21 cellular contexts compared by ENCODE assay signal in genomic region chr1:8136766-8137165, GRCh38.
DNase-seq lines count a peak whose midpoint lies in the region; ATAC-seq, FAIRE-seq and TF ChIP-seq lines count a peak whose summit lies in the region.
"Had no signal": no experiment of that assay in that cellular context is flagged by ENCODE, and none has a peak within 500 bp of the region (broad histone marks: within the 10 kb centered on the region; RNA-seq: fewer than 3 reads in every experiment).

No MANE protein-coding gene starts in this region.

- H3K9me3 ChIP-seq in K562 (replicated peaks; ENCODE audit: control insufficient read depth, insufficient read depth, low read depth, low read length) = no peaks in the 10 kb centered on the region
- no peaks in the 10 kb centered on the region for H3K9me3 ChIP-seq in mesenchymal stem cell (ENCODE audit: control insufficient read depth, low read length)
- no peaks in the 10 kb centered on the region for H3K9me3 ChIP-seq in skeletal muscle satellite cell (replicated peaks; ENCODE audit: low read length)
- H3K9me3 ChIP-seq: mucosa of descending colon, upper lobe of left lung had no signal

- peaks cover 6% of the 10 kb centered on the region for H3K36me3 Mint-ChIP-seq in Calu3 (ENCODE audit: insufficient read depth, unreplicated experiment)
- H3K36me3 Mint-ChIP-seq: CD4-positive, CD25-positive, alpha-beta regulatory T cell had no signal

- no peak overlapping the region for H3K9ac ChIP-seq in K562 (ENCODE audit: insufficient read depth in 1 of 2, low read depth in 2 of 2, low read length in 2 of 2)
- H3K9ac ChIP-seq in mesenchymal stem cell (ENCODE audit: low read length) = peak overlapping the region; percentile 74
- peak overlapping the region; percentile 77 for H3K9ac ChIP-seq in skeletal muscle satellite cell (ENCODE audit: low read depth, low read length)

- H3K4me2 ChIP-seq in K562 (ENCODE audit: insufficient read depth, low read length) (no peak overlapping the region), mesenchymal stem cell (ENCODE audit: low read length, poor library complexity, severe bottlenecking) (no peak overlapping the region), skeletal muscle satellite cell (ENCODE audit: low read length) (no peak overlapping the region)

- no peak for FAIRE-seq in K562 (lab: Jason Lieb, UNC)
- FAIRE-seq: bronchial epithelial cell, H54 had no signal

- H3K36me3 ChIP-seq in K562 (ENCODE audit: control insufficient read depth, insufficient read depth, low read length) (no peaks in the 10 kb centered on the region), mesenchymal stem cell (ENCODE audit: control insufficient read depth in 1 of 2, insufficient read depth in 2 of 2, low read depth in 1 of 2, low read length in 2 of 2) (no peaks in the 10 kb centered on the region), skeletal muscle satellite cell (ENCODE audit: insufficient read depth, low read length) (no peaks in the 10 kb centered on the region)
- H3K36me3 ChIP-seq: upper lobe of left lung had no signal

- H2AFZ ChIP-seq in K562 (ENCODE audit: low read depth, low read length) (no peak overlapping the region), mesenchymal stem cell (ENCODE audit: low read depth, low read length) (no peak overlapping the region)

- H3K27me3 ChIP-seq in K562 (ENCODE audit: control insufficient read depth in 2 of 2, insufficient read depth in 2 of 2, low read length in 2 of 2) (peaks cover 52 to 57% of the 10 kb centered on the region in 2 experiments), mesenchymal stem cell (ENCODE audit: control insufficient read depth in 1 of 2, insufficient read depth in 1 of 2, low read length in 2 of 2) (no peaks in the 10 kb centered on the region), skeletal muscle satellite cell (ENCODE audit: control insufficient read depth, insufficient read depth, low read length) (no peaks in the 10 kb centered on the region)
- H3K27me3 ChIP-seq: upper lobe of left lung had no signal

- peak overlapping the region; percentile 86 to 97 for H3K18ac ChIP-seq in mesenchymal stem cell (ENCODE audit: low read depth in 1 of 2, low read length in 2 of 2)

- H3K4me3 Mint-ChIP-seq in Calu3 (ENCODE audit: low read depth, unreplicated experiment) = peak overlapping the region; percentile 41
- H3K4me3 Mint-ChIP-seq: CD4-positive, CD25-positive, alpha-beta regulatory T cell had no signal

- peak overlapping the region; percentile 74 for H4K8ac ChIP-seq in mesenchymal stem cell (ENCODE audit: low read length)

- H3K4me1 ChIP-seq in K562 (replicated peaks in 1 of 2; ENCODE audit: control insufficient read depth in 2 of 2, insufficient read depth in 2 of 2, low read length in 2 of 2) = no peaks in the 10 kb centered on the region
- peaks cover 22% of the 10 kb centered on the region for H3K4me1 ChIP-seq in mesenchymal stem cell (ENCODE audit: control insufficient read depth, insufficient read depth, low read depth, low read length)
- H3K4me1 ChIP-seq in skeletal muscle satellite cell (ENCODE audit: control insufficient read depth, insufficient read depth, low read length) = peaks cover 67% of the 10 kb centered on the region

- TF ChIP-seq EP300 in K562 (IDR thresholded peaks at IDR 0.05; ENCODE audit: low read length) = no peak

- H3K4me3 ChIP-seq in K562 (no peak overlapping the region), mesenchymal stem cell (ENCODE audit: insufficient read depth in 1 of 2, low read depth in 1 of 2, low read length in 2 of 2) (no peak overlapping the region), skeletal muscle satellite cell (ENCODE audit: low read length) (no peak overlapping the region)
- H3K4me3 ChIP-seq: mucosa of descending colon, upper lobe of left lung had no signal

- TF ChIP-seq CTCF in Calu3 (IDR thresholded peaks at IDR 0.05; ENCODE audit: unreplicated experiment) = no peak
- TF ChIP-seq CTCF in K562 (IDR thresholded peaks at IDR 0.05 in 2 of 3, conservative IDR thresholded peaks at IDR 0.05 in 1 of 3; ENCODE audit: insufficient read depth in 2 of 3, low read depth in 1 of 3, low read length in 3 of 3) = no peak

- peak overlapping the region; percentile 98 for H2AK5ac ChIP-seq in mesenchymal stem cell (ENCODE audit: low read length, severe bottlenecking)

- TF ChIP-seq POLR2A in K562 (conservative IDR thresholded peaks at IDR 0.05) = no peak

- no peak for TF ChIP-seq RAD21 in K562 (CRISPR knock-in tag; conservative IDR thresholded peaks at IDR 0.05 in 1 of 2, IDR thresholded peaks at IDR 0.05 in 1 of 2)

- POLR2A ChIA-PET in K562 (lab: Yijun Ruan, JAX) = interaction anchor here (0.6 to 1.0 kb wide), 3 partner anchors 8 to 115 kb away, joined by 3 to 4 read pairs (median 3); no protein-coding TSS in a partner anchor

- H2BK120ac ChIP-seq in mesenchymal stem cell (ENCODE audit: low read depth, low read length) = peak overlapping the region; percentile 4

- peak overlapping the region; percentile 51 to 73 for H2BK12ac ChIP-seq in mesenchymal stem cell (ENCODE audit: low read length in 2 of 2)

- BruUV-seq in Calu3 (replicated peaks; lab: Mats Ljungman, UMichigan) (no TSS peak), K562 (replicated peaks; lab: Mats Ljungman, UMichigan) (no TSS peak)

- H4K91ac ChIP-seq in mesenchymal stem cell (ENCODE audit: low read length) = peak overlapping the region; percentile 86

- H3K79me1 ChIP-seq in mesenchymal stem cell (replicated peaks; ENCODE audit: low read length, poor library complexity, severe bottlenecking) = no peaks in the 10 kb centered on the region

- H3K4me1 Mint-ChIP-seq in Calu3 (ENCODE audit: low read depth, unreplicated experiment) = peaks cover 33% of the 10 kb centered on the region

- CTCF ChIA-PET in Calu3 (lab: Charles Lee) = interaction anchor here (0.8 kb wide), 1 partner anchor 110 kb away, joined by 3 read pairs; no protein-coding TSS in a partner anchor
- CTCF ChIA-PET in K562 (lab: Yijun Ruan, JAX; ENCODE audit: low intra/inter-chr PET ratio) = no interaction called here

- H3K27me3 Mint-ChIP-seq in Calu3 (ENCODE audit: unreplicated experiment) = no peaks in the 10 kb centered on the region

- no peak overlapping the region for H3K23ac ChIP-seq in mesenchymal stem cell (ENCODE audit: low read length in 2 of 2)

- ATAC-seq in K562 = peak; percentile 55
- ATAC-seq: mucosa of descending colon had no signal

- H3K27ac Mint-ChIP-seq in Calu3 (ENCODE audit: unreplicated experiment) = peak overlapping the region; percentile 92
- H3K27ac Mint-ChIP-seq: CD4-positive, CD25-positive, alpha-beta regulatory T cell had no signal

- 30% methylated on average over 5 of the region's 5 CpGs for WGBS in K562 (ENCODE audit: insufficient coverage, low coverage, missing lambda C conversion rate)
- WGBS in mesenchymal stem cell = 65% methylated on average over 5 of the region's 5 CpGs

- no peaks in the 10 kb centered on the region for H4K20me1 ChIP-seq in K562 (replicated peaks; ENCODE audit: control insufficient read depth, insufficient read depth, low read length)

- no peak overlapping the region for H2BK5ac ChIP-seq in mesenchymal stem cell (ENCODE audit: low read depth, low read length, poor library complexity, severe bottlenecking)

- in situ Hi-C loops in K562 (cut with MboI) = no loop called here

- H2BK15ac ChIP-seq in mesenchymal stem cell (ENCODE audit: low read depth, poor library complexity, severe bottlenecking) = no peak overlapping the region

- H3K27ac ChIP-seq in K562 (ENCODE audit: extremely low read depth, low read depth, low read length) (no peak overlapping the region), mesenchymal stem cell (ENCODE audit: low read length, poor library complexity, severe bottlenecking) (no peak overlapping the region)

- H3K79me2 ChIP-seq in K562 (ENCODE audit: control insufficient read depth, insufficient read depth, low read length) = no peaks in the 10 kb centered on the region

- H3K9me1 ChIP-seq in K562 (ENCODE audit: control insufficient read depth, insufficient read depth, low read length) = no peaks in the 10 kb centered on the region

- DNase-seq in Calu3 = no peak
- DNase-seq in K562 (ENCODE audit: extremely low read depth in 1 of 4, low spot score in 3 of 4) = peak in 1 of 4 experiments; percentile 27
- peak; percentile 58 for DNase-seq in mesenchymal stem cell
- DNase-seq in AG20443 (ENCODE audit: low spot score) = no peak
- DNase-seq in NCI-H1436 treated with DMSO at 0.1 percent for 48 hours (lab: John Stamatoyannopoulos, UW) = no peak
- no peak for DNase-seq in SIG-M5 (lab: John Stamatoyannopoulos, UW)
- DNase-seq in activated T-cell treated with anti-CD3 and anti-CD28 coated beads for 4 hours = no peak
- DNase-seq: ACHN; activated CD4-positive, alpha-beta T cell treated with anti-CD3 and anti-CD28 coated beads, Interleukin-2, amount 50 U/mL, for 1 hour; activated naive CD4-positive, alpha-beta T cell treated with anti-CD3 and anti-CD28 coated beads, Interleukin-2, amount 50 U/mL, for 16 hours; CD4-positive, CD25-positive, alpha-beta regulatory T cell; DMS53; effector memory CD4-positive, alpha-beta T cell; left cardiac atrium; mucosa of descending colon; NCI-H2171 treated with DMSO at 0.1 percent for 48 hours; NCI-H748 treated with DMSO at 0.1 percent for 48 hours; upper lobe of left lung had no signal

- intact Hi-C loops in Calu3 (cut with micrococcal nuclease; ENCODE audit: unreplicated experiment) (loop anchor here (5.0 kb wide), 1 partner anchor 39 kb away; no protein-coding TSS in a partner anchor), K562 (cut with micrococcal nuclease) (no loop called here)

- H3K14ac ChIP-seq in mesenchymal stem cell (ENCODE audit: low read length in 2 of 2) = peak overlapping the region in 1 of 2 experiments; percentile 55

- peak overlapping the region in 1 of 2 experiments; percentile 75 for H3K4ac ChIP-seq in mesenchymal stem cell (ENCODE audit: low read depth in 1 of 2, low read length in 2 of 2)

- H3K9me3 Mint-ChIP-seq in Calu3 (ENCODE audit: low read depth, unreplicated experiment) = no peaks in the 10 kb centered on the region

TF ChIP-seq in K562, 482 proteins besides CTCF, POLR2A, EP300 and RAD21:
- peak; percentile 19; the same call in 1 of the 2 replicates for TF ChIP-seq CBFA2T3 (IDR thresholded peaks at IDR 0.05)
- no peak for TF ChIP-seq CCAR2 (IDR thresholded peaks at IDR 0.05; ENCODE audit: low read depth, low read length)
- TF ChIP-seq SP2 (IDR thresholded peaks at IDR 0.05; ENCODE audit: extremely low read depth, low read depth, low read length, poor library complexity, severe bottlenecking) = no peak
- no peak for TF ChIP-seq MAZ (CRISPR knock-in tag; conservative IDR thresholded peaks at IDR 0.05 in 1 of 2, IDR thresholded peaks at IDR 0.05 in 1 of 2)
- TF ChIP-seq ZZZ3 (IDR thresholded peaks at IDR 0.05) = no peak
- TF ChIP-seq SIN3A (IDR thresholded peaks at IDR 0.05; ENCODE audit: borderline replicate concordance in 2 of 2, control insufficient read depth in 1 of 2, low read depth in 2 of 2, low read length in 2 of 2) = no peak

Comparison
In these comparisons a context has a peak if more than half of its experiments do, and no peak if none do; other contexts are left out.
1. H3K9ac ChIP-seq: peak in mesenchymal stem cell (single experiment) and skeletal muscle satellite cell (single experiment); none in K562 (0 of 2).